In genomic region chr6:125100018-125100652, GRCh38 we compare ENCODE assay signal across 9 cellular contexts. TPM values are rescaled to one million over a fixed set of nuclear protein-coding genes. Genes with fewer than 3 reads are reported as not detected.
DNase-seq lines count a peak whose midpoint lies in the region; ATAC-seq, FAIRE-seq and TF ChIP-seq lines count a peak whose summit lies in the region.
"Had no signal": no experiment of that assay in that cellular context is flagged by ENCODE, and none has a peak within 500 bp of the region (broad histone marks: within the 10 kb centered on the region; RNA-seq: fewer than 3 reads in every experiment).

No MANE protein-coding gene starts in this region.

- ATAC-seq in WTC11 (no peak), right cardiac atrium (no peak), GM21737 (IDR thresholded peaks at IDR 0.05; ENCODE audit: unreplicated experiment) (no peak), HG03196 (IDR thresholded peaks at IDR 0.05; ENCODE audit: unreplicated experiment) (no peak)

- H3K4me3 ChIP-seq in GM08714 (ENCODE audit: low read length) (peak overlapping the region; percentile 13), right cardiac atrium (ENCODE audit: low read length) (peak overlapping the region; percentile 69), rectal smooth muscle tissue (ENCODE audit: low read length) (peak overlapping the region; percentile 66)

- POLR2A ChIA-PET in WTC11 (lab: Charles Lee): interaction anchor here (0.6 kb wide), 2 partner anchors 28 to 881 kb away, joined by 3 read pairs; no protein-coding TSS in a partner anchor

- H3K27ac Mint-ChIP-seq in WTC11: no peak overlapping the region

- CTCF ChIA-PET in WTC11 (lab: Charles Lee): interaction anchor here (0.6 kb wide), 2 partner anchors 80 to 137 kb away, joined by 3 read pairs; no protein-coding TSS in a partner anchor

- no peak overlapping the region for H3K27ac ChIP-seq in right cardiac atrium (ENCODE audit: low read length)
- H3K27ac ChIP-seq in rectal smooth muscle tissue (ENCODE audit: low read depth, low read length): peak overlapping the region; percentile 65
- H3K27ac ChIP-seq: RWPE1 had no signal

- H3K4me1 Mint-ChIP-seq in WTC11: peaks cover 33% of the 10 kb centered on the region

- 93% methylated on average over 10 of the region's 10 CpGs for WGBS in right cardiac atrium

- H3K27me3 ChIP-seq in right cardiac atrium (ENCODE audit: control insufficient read depth, insufficient read depth) (no peaks in the 10 kb centered on the region), rectal smooth muscle tissue (ENCODE audit: control insufficient read depth, insufficient read depth, low read length) (no peaks in the 10 kb centered on the region)

- peak overlapping the region; percentile 75 for H3K4me3 Mint-ChIP-seq in WTC11

- H3K36me3 ChIP-seq in rectal smooth muscle tissue (ENCODE audit: control insufficient read depth, insufficient read depth, low read length): no peaks in the 10 kb centered on the region

- no peak for TF ChIP-seq CTCF in WTC11 (IDR thresholded peaks at IDR 0.05)

- H3K9ac ChIP-seq in rectal smooth muscle tissue (ENCODE audit: low read length): no peak overlapping the region

- H3K9me3 ChIP-seq in right cardiac atrium (ENCODE audit: control insufficient read depth, low read length): no peaks in the 10 kb centered on the region

- H3K36me3 Mint-ChIP-seq in WTC11: no peaks in the 10 kb centered on the region

- intact Hi-C loops in right cardiac atrium (cut with DNase I): no loop called here

- H3K27me3 Mint-ChIP-seq in WTC11 (ENCODE audit: low read depth): peaks cover 33% of the 10 kb centered on the region

- FAIRE-seq in RCC 7860 (lab: Jason Lieb, UNC): no peak

- DNase-seq in WTC11 (ENCODE audit: low spot score) (no peak), right cardiac atrium (no peak), NCI-H128 (lab: John Stamatoyannopoulos, UW; ENCODE audit: unreplicated experiment) (no peak), RCC 7860 (ENCODE audit: low spot score) (no peak)

- H3K9me3 Mint-ChIP-seq in WTC11: no peaks in the 10 kb centered on the region

- no peaks in the 10 kb centered on the region for H3K4me1 ChIP-seq in right cardiac atrium (ENCODE audit: control insufficient read depth, insufficient read depth, low read length)
- H3K4me1 ChIP-seq in rectal smooth muscle tissue (ENCODE audit: control insufficient read depth, insufficient read depth, low read length): peaks cover 13% of the 10 kb centered on the region

TF ChIP-seq in WTC11, 78 proteins besides CTCF, POLR2A, EP300 and RAD21:
- TF ChIP-seq ZNF232 (CRISPR knock-in tag; IDR thresholded peaks at IDR 0.05) (no peak), TEAD4 (CRISPR knock-in tag; IDR thresholded peaks at IDR 0.05) (no peak), MAX (CRISPR knock-in tag; IDR thresholded peaks at IDR 0.05) (no peak), CBFB (CRISPR knock-in tag; IDR thresholded peaks at IDR 0.05; ENCODE audit: low read depth) (no peak), NFATC4 (CRISPR knock-in tag; IDR thresholded peaks at IDR 0.05) (no peak), KAT7 (CRISPR knock-in tag; IDR thresholded peaks at IDR 0.05; ENCODE audit: borderline replicate concordance) (no peak), SMAD4 (CRISPR knock-in tag; IDR thresholded peaks at IDR 0.05) (no peak), E2F5 (CRISPR knock-in tag; IDR thresholded peaks at IDR 0.05) (no peak), NR3C1 (CRISPR knock-in tag; conservative IDR thresholded peaks at IDR 0.05; ENCODE audit: low read depth) (no peak), TCF7 (CRISPR knock-in tag; IDR thresholded peaks at IDR 0.05; ENCODE audit: low read depth) (no peak), CREB1 (CRISPR knock-in tag; IDR thresholded peaks at IDR 0.05) (no peak)
- TF ChIP-seq, protein P1, sequence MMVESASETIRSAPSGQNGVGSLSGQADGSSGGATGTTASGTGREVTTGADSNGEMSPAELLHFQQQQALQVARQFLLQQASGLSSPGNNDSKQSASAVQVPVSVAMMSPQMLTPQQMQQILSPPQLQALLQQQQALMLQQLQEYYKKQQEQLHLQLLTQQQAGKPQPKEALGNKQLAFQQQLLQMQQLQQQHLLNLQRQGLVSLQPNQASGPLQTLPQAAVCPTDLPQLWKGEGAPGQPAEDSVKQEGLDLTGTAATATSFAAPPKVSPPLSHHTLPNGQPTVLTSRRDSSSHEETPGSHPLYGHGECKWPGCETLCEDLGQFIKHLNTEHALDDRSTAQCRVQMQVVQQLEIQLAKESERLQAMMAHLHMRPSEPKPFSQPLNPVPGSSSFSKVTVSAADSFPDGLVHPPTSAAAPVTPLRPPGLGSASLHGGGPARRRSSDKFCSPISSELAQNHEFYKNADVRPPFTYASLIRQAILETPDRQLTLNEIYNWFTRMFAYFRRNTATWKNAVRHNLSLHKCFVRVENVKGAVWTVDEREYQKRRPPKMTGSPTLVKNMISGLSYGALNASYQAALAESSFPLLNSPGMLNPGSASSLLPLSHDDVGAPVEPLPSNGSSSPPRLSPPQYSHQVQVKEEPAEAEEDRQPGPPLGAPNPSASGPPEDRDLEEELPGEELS (CRISPR knock-in tag; IDR thresholded peaks at IDR 0.05): no peak
- TF ChIP-seq, protein P2, sequence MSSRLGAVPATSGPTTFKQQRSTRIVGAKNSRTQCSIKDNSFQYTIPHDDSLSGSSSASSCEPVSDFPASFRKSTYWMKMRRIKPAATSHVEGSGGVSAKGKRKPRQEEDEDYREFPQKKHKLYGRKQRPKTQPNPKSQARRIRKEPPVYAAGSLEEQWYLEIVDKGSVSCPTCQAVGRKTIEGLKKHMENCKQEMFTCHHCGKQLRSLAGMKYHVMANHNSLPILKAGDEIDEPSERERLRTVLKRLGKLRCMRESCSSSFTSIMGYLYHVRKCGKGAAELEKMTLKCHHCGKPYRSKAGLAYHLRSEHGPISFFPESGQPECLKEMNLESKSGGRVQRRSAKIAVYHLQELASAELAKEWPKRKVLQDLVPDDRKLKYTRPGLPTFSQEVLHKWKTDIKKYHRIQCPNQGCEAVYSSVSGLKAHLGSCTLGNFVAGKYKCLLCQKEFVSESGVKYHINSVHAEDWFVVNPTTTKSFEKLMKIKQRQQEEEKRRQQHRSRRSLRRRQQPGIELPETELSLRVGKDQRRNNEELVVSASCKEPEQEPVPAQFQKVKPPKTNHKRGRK (CRISPR knock-in tag; IDR thresholded peaks at IDR 0.05; ENCODE audit: borderline replicate concordance): no peak

RNA-seq across cellular contexts. Expression of gene TPD52L1, which starts 53.4 kb away (rescaled TPM):
- 12.4 to 17.7 TPM (median 15.0 TPM) in 3 replicates for total RNA-seq in WTC11 (2021)
- 10 to 100 TPM; 14.9 to 29.5 (median 18.2) TPM for total RNA-seq in right cardiac atrium
- polyA plus RNA-seq in right cardiac atrium: 36.1 TPM

Comparison
In these comparisons a context has a peak if more than half of its experiments do, and no peak if none do; other contexts are left out.
1. H3K4me3 ChIP-seq: peak in every context shown above with its lines; median percentile 69 in right cardiac atrium; 66 in rectal smooth muscle tissue; 13 in GM08714.